8 cellular contexts compared by ENCODE assay signal in the genomic region with DNA sequence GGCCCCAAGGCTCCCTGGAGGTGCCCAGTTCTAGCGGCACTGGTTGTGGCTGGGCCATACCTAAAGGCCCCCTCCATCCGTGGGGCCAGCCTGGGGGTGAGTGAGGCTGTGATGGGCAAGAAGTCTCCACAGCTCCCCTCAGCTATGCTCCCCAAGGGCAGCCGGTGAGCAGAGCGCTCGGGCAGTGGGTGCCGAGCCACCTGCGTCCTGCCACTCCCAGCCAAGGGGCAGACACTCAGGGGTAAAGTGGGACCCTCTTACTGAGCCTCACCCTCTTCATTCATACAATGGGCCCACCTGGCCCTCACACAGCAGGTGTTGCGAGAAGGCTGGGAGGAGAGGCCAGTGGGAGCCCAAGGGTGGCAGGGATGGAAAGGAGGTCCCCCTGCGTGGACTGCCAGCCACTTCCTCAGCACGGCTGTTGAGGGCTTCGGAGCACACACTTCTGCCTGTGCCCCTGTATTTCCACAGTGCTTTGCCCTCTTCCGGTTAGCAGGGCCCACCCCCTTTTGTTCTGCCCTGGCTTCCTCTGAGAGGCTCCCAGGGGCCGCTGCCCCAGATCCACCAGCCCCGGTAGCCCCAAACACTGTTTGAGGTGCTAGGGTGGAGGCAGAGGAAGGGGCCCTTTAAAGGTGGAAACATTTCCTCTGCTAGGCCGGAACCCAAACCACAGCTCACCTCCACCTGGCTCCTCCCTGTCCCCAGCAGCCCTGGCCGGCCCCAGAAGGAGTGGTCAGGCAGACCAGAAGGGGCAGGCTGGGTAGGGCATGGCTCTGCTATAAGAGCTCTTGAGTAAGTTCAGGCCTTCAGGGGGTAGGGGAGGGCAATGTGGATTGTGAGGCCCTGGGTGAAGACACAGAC. TPM values are rescaled to one million over a fixed set of nuclear protein-coding genes. Genes with fewer than 3 reads are reported as not detected.
A peak's percentile ranks its signal among the peaks of the same experiment; 100 is the strongest.
DNase-seq lines count a peak whose midpoint lies in the region; ATAC-seq, FAIRE-seq and TF ChIP-seq lines count a peak whose summit lies in the region.

No MANE protein-coding gene starts in this region.

- no peaks in the 10 kb centered on the region for H3K9me3 ChIP-seq in IMR-90 (ENCODE audit: control insufficient read depth, insufficient read depth, low read length)
- H3K9me3 ChIP-seq in kidney (ENCODE audit: control insufficient read depth in 1 of 2, low read length in 2 of 2) = no peaks in the 10 kb centered on the region

- TF ChIP-seq CTCF in IMR-90 (conservative IDR thresholded peaks at IDR 0.05; ENCODE audit: low read depth, low read length) = no peak
- TF ChIP-seq CTCF in kidney (IDR thresholded peaks at IDR 0.05; ENCODE audit: borderline replicate concordance, extremely low read depth, insufficient read depth) = no peak
- TF ChIP-seq CTCF in GM13977 (IDR thresholded peaks at IDR 0.05; ENCODE audit: extremely low read depth, insufficient read depth, missing control alignments) = no peak

- no peaks in the 10 kb centered on the region for H3K27me3 Mint-ChIP-seq in activated CD4-positive, alpha-beta memory T cell treated with anti-CD3 and anti-CD28 coated beads for 36 hours

- no peak overlapping the region for H3K18ac ChIP-seq in IMR-90 (ENCODE audit: low read depth, low read length)

- H4K20me1 ChIP-seq in IMR-90 (ENCODE audit: insufficient read depth, low read length) = no peaks in the 10 kb centered on the region

- no peak for FAIRE-seq in kidney (lab: Jason Lieb, UNC)

- H3K9me1 ChIP-seq in IMR-90 (ENCODE audit: insufficient read depth, low read length) = no peaks in the 10 kb centered on the region

- no peak overlapping the region for H4K91ac ChIP-seq in IMR-90 (ENCODE audit: insufficient read depth, low read depth, low read length)

- DNase-seq in IMR-90 (no peak), left cardiac atrium (no peak), kidney (no peak), NCI-H146 (lab: John Stamatoyannopoulos, UW) (no peak), GM13977 (ENCODE audit: low spot score) (no peak)
- DNase-seq in activated CD4-positive, alpha-beta memory T cell treated with anti-CD3 and anti-CD28 coated beads for 36 hours = peak; percentile 76
- DNase-seq in stimulated activated naive CD4-positive, alpha-beta T cell (lab: John Stamatoyannopoulos, UW) = peak in 5 of 6 experiments; percentile 23 to 74 (median 64)

- H3K4me3 Mint-ChIP-seq in activated CD4-positive, alpha-beta memory T cell treated with anti-CD3 and anti-CD28 coated beads for 36 hours = peak overlapping the region; percentile 60

- no peak overlapping the region for H2AK5ac ChIP-seq in IMR-90 (ENCODE audit: low read depth, low read length)

- H3K4me1 Mint-ChIP-seq in activated CD4-positive, alpha-beta memory T cell treated with anti-CD3 and anti-CD28 coated beads for 36 hours (ENCODE audit: low read depth) = peaks cover 95% of the 10 kb centered on the region

- BruUV-seq in IMR-90 (replicated peaks; lab: Mats Ljungman, UMichigan) = no TSS peak

- H3K36me3 Mint-ChIP-seq in activated CD4-positive, alpha-beta memory T cell treated with anti-CD3 and anti-CD28 coated beads for 36 hours = no peaks in the 10 kb centered on the region

- in situ Hi-C loops in IMR-90 (cut with MboI; ENCODE audit: low sequenced_read_pairs) = no loop called here
- in situ Hi-C loops in GM13977 (cut with MboI; ENCODE audit: low pct_unique_long_range_greater_than_20kb, low sequenced_read_pairs, unreplicated experiment) = no loop called here

- TF ChIP-seq RAD21 in IMR-90 (IDR thresholded peaks at IDR 0.05; ENCODE audit: low read length) = no peak

- H3K27me3 ChIP-seq in IMR-90 (ENCODE audit: control insufficient read depth, insufficient read depth, low read length) = peaks cover 29% of the 10 kb centered on the region

- H3K27ac ChIP-seq in IMR-90 (ENCODE audit: insufficient read depth, low read length) (no peak overlapping the region), kidney (ENCODE audit: low read depth in 2 of 2, low read length in 2 of 2) (peak overlapping the region in 1 of 2 donors; percentile 48)

- no peaks in the 10 kb centered on the region for H3K79me1 ChIP-seq in IMR-90 (ENCODE audit: low read depth in 1 of 2, low read length in 2 of 2)

- no peak overlapping the region for H3K9ac ChIP-seq in IMR-90 (ENCODE audit: low read depth, low read length)
- H3K9ac ChIP-seq in kidney (ENCODE audit: low read length in 2 of 2) = no peak overlapping the region

- no peak overlapping the region for H2BK20ac ChIP-seq in IMR-90 (ENCODE audit: low read depth, low read length)

- no peak overlapping the region for H3K23ac ChIP-seq in IMR-90 (ENCODE audit: low read depth, low read length)

- CTCF ChIA-PET in IMR-90 (lab: Yijun Ruan, JAX) = no interaction called here
- CTCF ChIA-PET in activated CD4-positive, alpha-beta memory T cell treated with anti-CD3 and anti-CD28 coated beads for 36 hours (lab: Charles Lee) = interaction anchor here (1.2 to 3.3 kb wide), 6 partner anchors 9 to 34 kb away, joined by 3 to 30 read pairs (median 3); no protein-coding TSS in a partner anchor

- H3K4me3 ChIP-seq in IMR-90 (ENCODE audit: insufficient read depth, low read depth, low read length) (no peak overlapping the region), kidney (ENCODE audit: low read length in 2 of 2) (no peak overlapping the region)

- no peak overlapping the region for H2BK5ac ChIP-seq in IMR-90 (ENCODE audit: low read depth, low read length, poor library complexity, severe bottlenecking)

- ATAC-seq in IMR-90 (ENCODE audit: low read depth) = no peak
- ATAC-seq in left cardiac atrium = peak; percentile 29 to 48
- ATAC-seq in GM18520 (IDR thresholded peaks at IDR 0.05; ENCODE audit: unreplicated experiment) = no peak

- H3K4me2 ChIP-seq in IMR-90 (ENCODE audit: low read depth, low read length) = no peak overlapping the region

- POLR2A ChIA-PET in IMR-90 (lab: Charles Lee; ENCODE audit: unreplicated experiment) = interaction anchor here (0.6 kb wide), 1 partner anchor 1432 kb away, joined by 3 read pairs; a partner anchor contains a TSS
- POLR2A ChIA-PET in activated CD4-positive, alpha-beta memory T cell treated with anti-CD3 and anti-CD28 coated beads for 36 hours (lab: Charles Lee) = interaction anchor here (0.7 to 3.9 kb wide), 7 partner anchors 9 to 38 kb away, joined by 3 to 36 read pairs (median 8); a partner anchor contains a TSS

- no peak overlapping the region for H2AK9ac ChIP-seq in IMR-90 (replicated peaks; ENCODE audit: low read depth, low read length, poor library complexity)

- H3K9me3 Mint-ChIP-seq in activated CD4-positive, alpha-beta memory T cell treated with anti-CD3 and anti-CD28 coated beads for 36 hours = no peaks in the 10 kb centered on the region

- H3K14ac ChIP-seq in IMR-90 (replicated peaks; ENCODE audit: low read depth, low read length) = no peak overlapping the region

- WGBS in IMR-90 (ENCODE audit: extremely low coverage in 2 of 2, insufficient read length in 1 of 2), 2 experiments = 79% methylated on average over 3 of the region's 16 CpGs; no CpG with 5 or more reads in 1 of the 2 experiments

- no peak overlapping the region for H3K4ac ChIP-seq in IMR-90 (ENCODE audit: low read depth, low read length)

- no peak overlapping the region for H2BK15ac ChIP-seq in IMR-90 (ENCODE audit: low read depth, low read length)

- H3K4me1 ChIP-seq in IMR-90 (ENCODE audit: control insufficient read depth, insufficient read depth, low read length) = peaks cover 2% of the 10 kb centered on the region; the same call in 1 of the 2 replicates
- H3K4me1 ChIP-seq in kidney (ENCODE audit: control insufficient read depth in 1 of 2, insufficient read depth in 1 of 2, low read depth in 1 of 2, low read length in 2 of 2) = peaks cover 0 to 9% of the 10 kb centered on the region in 2 donors

- no peak overlapping the region for H4K8ac ChIP-seq in IMR-90 (ENCODE audit: low read depth in 2 of 2, low read length in 2 of 2)

- no peak overlapping the region for H4K5ac ChIP-seq in IMR-90 (ENCODE audit: low read depth, low read length)

- H3K27ac Mint-ChIP-seq in activated CD4-positive, alpha-beta memory T cell treated with anti-CD3 and anti-CD28 coated beads for 36 hours = peak overlapping the region; percentile 98

- no peak overlapping the region for H3K56ac ChIP-seq in IMR-90 (ENCODE audit: extremely low read depth, insufficient read depth, low read length)

- intact Hi-C loops in IMR-90 (cut with micrococcal nuclease) = no loop called here
- intact Hi-C loops in activated CD4-positive, alpha-beta memory T cell treated with anti-CD3 and anti-CD28 coated beads for 36 hours (cut with micrococcal nuclease) = loop anchor here (1.0 to 5.0 kb wide), 4 partner anchors 9 to 39 kb away; no protein-coding TSS in a partner anchor
- intact Hi-C loops in left cardiac atrium (cut with DNase I) = no loop called here
- intact Hi-C loops in kidney (cut with DNase I) = no loop called here

- dilution Hi-C loops in IMR-90 (cut with HindIII; ENCODE audit: low sequenced_read_pairs, unreplicated experiment) = no loop called here

- TF ChIP-seq POLR2A in IMR-90 (IDR thresholded peaks at IDR 0.05; ENCODE audit: low read depth, low read length) = no peak

- no peak overlapping the region for H2BK120ac ChIP-seq in IMR-90 (ENCODE audit: low read depth, low read length)

- H3K36me3 ChIP-seq in IMR-90 (ENCODE audit: control insufficient read depth, insufficient read depth, low read length) (no peaks in the 10 kb centered on the region), kidney (ENCODE audit: control insufficient read depth in 1 of 2, insufficient read depth in 2 of 2, low read length in 2 of 2) (no peaks in the 10 kb centered on the region)

- peak overlapping the region; percentile 17 for H2AFZ ChIP-seq in IMR-90 (replicated peaks; ENCODE audit: low read length, poor library complexity)

TF ChIP-seq in IMR-90, 13 proteins besides CTCF, POLR2A, EP300 and RAD21 (continues in another document):
- no peak for TF ChIP-seq MXI1 (IDR thresholded peaks at IDR 0.05; ENCODE audit: borderline replicate concordance, low read depth, low read length)
- TF ChIP-seq CEBPB (IDR thresholded peaks at IDR 0.05; ENCODE audit: low read depth, low read length) = no peak

RNA-seq across cellular contexts. Expression of a gene that starts 16.4 kb away (rescaled TPM):
- total RNA-seq in IMR-90 (2012; rRNA removed) (under 0.01 TPM in 1 of 2 replicates, not detected in the other), left cardiac atrium (under 1 TPM; 0.27 to 0.47 TPM), kidney (0.35 TPM)
- polyA plus RNA-seq in IMR-90 (2012; rRNA removed) (not detected in 2 replicates), kidney (ENCODE audit: insufficient read depth, low read depth, low replicate concordance) (not detected)
- not detected in 2 replicates for polyA plus RNA-seq in IMR-90 (2012; cell fraction: cytosol; rRNA removed)
- polyA plus RNA-seq in IMR-90 (2012; cell fraction: nucleus; rRNA removed; ENCODE audit: low replicate concordance) = not detected in 2 replicates
- under 1 TPM; 0.63 to 0.76 TPM for total RNA-seq in activated CD4-positive, alpha-beta memory T cell treated with anti-CD3 and anti-CD28 coated beads for 36 hours

RNA-seq across cellular contexts. Expression of a gene that starts 37.4 kb away (rescaled TPM):
- total RNA-seq in IMR-90 (2012; rRNA removed) = 5.0 and 5.3 TPM in 2 replicates
- 23.8 and 25.1 TPM in 2 replicates for polyA plus RNA-seq in IMR-90 (2012; rRNA removed)
- 17.6 and 24.1 TPM in 2 replicates for polyA plus RNA-seq in IMR-90 (2012; cell fraction: cytosol; rRNA removed)
- polyA plus RNA-seq in IMR-90 (2012; cell fraction: nucleus; rRNA removed; ENCODE audit: low replicate concordance) = 10.6 and 25.6 TPM in 2 replicates
- 100 to 1,000 TPM; 112 TPM for total RNA-seq in activated CD4-positive, alpha-beta memory T cell treated with anti-CD3 and anti-CD28 coated beads for 36 hours
- 10 to 100 TPM; 40.6 to 65.3 TPM for total RNA-seq in left cardiac atrium
- total RNA-seq in kidney = 66.6 TPM
- polyA plus RNA-seq in kidney (ENCODE audit: insufficient read depth, low read depth, low replicate concordance) = 32.1 TPM

Comparison
In these comparisons a context has a peak if more than half of its experiments do, and no peak if none do; other contexts are left out.
1. ATAC-seq: peak in left cardiac atrium (2 of 2); none in IMR-90 (single experiment) and GM18520 (single experiment).
2. DNase-seq: peak in activated CD4-positive, alpha-beta memory T cell treated with anti-CD3 and anti-CD28 coated beads for 36 hours (single experiment) and stimulated activated naive CD4-positive, alpha-beta T cell (5 of 6); none in IMR-90 (single experiment), left cardiac atrium (single experiment), kidney (single experiment), NCI-H146 (single experiment) and GM13977 (single experiment).